29 cellular contexts compared by ENCODE assay signal in genomic region chr4:168945291-168945690, GRCh38.
"Had no signal": no experiment of that assay in that cellular context is flagged by ENCODE, and none has a peak within 500 bp of the region (broad histone marks: within the 10 kb centered on the region; RNA-seq: fewer than 3 reads in every experiment).

No MANE protein-coding gene starts in this region.

- ATAC-seq: left colon, left lung, lower lobe of right lung, natural killer cell, pancreas, right cardiac atrium, sciatic nerve, upper lobe of right lung had no signal

- H3K27ac Mint-ChIP-seq: mesothelial cell of epicardium; natural killer cell; nephron progenitor cell; stimulated activated naive CD8-positive, alpha-beta T cell treated with anti-CD3 and anti-CD28 coated beads, Interleukin-15, Interleukin-2, amounts not matched to agents 100 ng/mL and 50 ng/mL, for 24 hours had no signal

- H3K27me3 Mint-ChIP-seq: naive B cell; stimulated activated naive CD8-positive, alpha-beta T cell treated with anti-CD3 and anti-CD28 coated beads, Interleukin-15, Interleukin-2, amounts not matched to agents 100 ng/mL and 50 ng/mL, for 24 hours had no signal

- FAIRE-seq: pancreas had no signal

- H3K9me3 ChIP-seq: lower lobe of right lung, pancreas, prostate gland, suprapubic skin, thoracic aorta, upper lobe of right lung, uterus had no signal

- H3K4me1 ChIP-seq: left lung, lower lobe of right lung, pancreas, prostate gland, suprapubic skin, tibial artery, upper lobe of right lung, uterus had no signal

- H3K36me3 ChIP-seq: left lung, lower lobe of right lung, pancreas, prostate gland, suprapubic skin, thoracic aorta, tibial artery, upper lobe of right lung, uterus had no signal

- DNase-seq: hippocampal formation; kidney; left colon; left lung; lower lobe of right lung; mammary epithelial cell; mesenchymal stem cell; naive B cell; natural killer cell; nephron progenitor cell; pancreas; posterior cingulate gyrus; retina; right cardiac atrium; stimulated activated CD4-positive, alpha-beta T cell treated with anti-CD3 and anti-CD28 coated beads, Interleukin-12 subunit alpha, Interleukin-12 subunit beta, amount 100 ng/mL, for 4 hours; stimulated activated CD4-positive, alpha-beta T cell treated with anti-CD3 and anti-CD28 coated beads, Interleukin-15, amount 100 ng/mL, for 24 hours; stimulated activated CD4-positive, alpha-beta T cell treated with anti-CD3 and anti-CD28 coated beads, Interleukin-2, amount 100 ng/mL, for 24 hours; stimulated activated CD4-positive, alpha-beta T cell treated with anti-CD3 and anti-CD28 coated beads, Interleukin-4, amount 100 ng/mL, for 1 hour; stimulated activated naive CD4-positive, alpha-beta T cell; tibial artery; upper lobe of right lung; uterus had no signal

- H3K36me3 Mint-ChIP-seq: natural killer cell had no signal

- H3K27ac ChIP-seq: left lung, lower lobe of right lung, pancreas, prostate gland, skin epidermis, suprapubic skin, thoracic aorta, tibial artery, upper lobe of right lung had no signal

- H3K4me3 ChIP-seq: left lung, lower lobe of right lung, pancreas, prostate gland, skin epidermis, suprapubic skin, thoracic aorta, tibial artery, upper lobe of right lung, uterus had no signal

- H3K4me1 Mint-ChIP-seq: mesothelial cell of epicardium, naive B cell, natural killer cell, nephron progenitor cell had no signal

- H3K4me3 Mint-ChIP-seq: mesothelial cell of epicardium; naive B cell; natural killer cell; nephron progenitor cell; stimulated activated naive CD8-positive, alpha-beta T cell treated with anti-CD3 and anti-CD28 coated beads, Interleukin-15, Interleukin-2, amounts not matched to agents 100 ng/mL and 50 ng/mL, for 24 hours had no signal

- H3K27me3 ChIP-seq: left lung, pancreas, suprapubic skin, tibial artery, upper lobe of right lung, uterus had no signal
